ENCODE assay signal across 14 cellular contexts in genomic region chr4:87041142-87041541, GRCh38.
A peak's percentile ranks its signal among the peaks of the same experiment; 100 is the strongest.
DNase-seq lines count a peak whose midpoint lies in the region; ATAC-seq, FAIRE-seq and TF ChIP-seq lines count a peak whose summit lies in the region.
"Had no signal": no experiment of that assay in that cellular context is flagged by ENCODE, and none has a peak within 500 bp of the region (broad histone marks: within the 10 kb centered on the region; RNA-seq: fewer than 3 reads in every experiment).

No MANE protein-coding gene starts in this region.

- in situ Hi-C loops in HepG2 (cut with HindIII; ENCODE audit: extremely low pct_ligation_motif_present, low pct_unique_long_range_greater_than_20kb), result no loop called here

- FAIRE-seq in HepG2 (lab: Jason Lieb, UNC), result no peak

- H3K36me3 ChIP-seq in liver (ENCODE audit: control insufficient read depth in 4 of 4, insufficient read depth in 3 of 4, low read depth in 1 of 4, low read length in 3 of 4), result no peaks in the 10 kb centered on the region
- H3K36me3 ChIP-seq in HepG2 (replicated peaks in 1 of 2; ENCODE audit: control insufficient read depth in 1 of 2, insufficient read depth in 2 of 2, low read length in 2 of 2), result peaks cover 1 to 2% of the 10 kb centered on the region in 2 experiments; a peak in 1 of 5 replicates
- H3K36me3 ChIP-seq in esophagus squamous epithelium, result no peaks in the 10 kb centered on the region
- H3K36me3 ChIP-seq in uterus, result no peaks in the 10 kb centered on the region
- H3K36me3 ChIP-seq in neural progenitor cell, result no peaks in the 10 kb centered on the region

- ATAC-seq in HepG2, result no peak
- ATAC-seq in HG02588 (IDR thresholded peaks at IDR 0.05; ENCODE audit: unreplicated experiment), result no peak
- ATAC-seq: Panc1 had no signal

- H3K27me3 ChIP-seq in liver (ENCODE audit: control insufficient read depth in 4 of 4, insufficient read depth in 4 of 4, low read length in 3 of 4) (no peaks in the 10 kb centered on the region), HepG2 (ENCODE audit: control insufficient read depth in 1 of 2, insufficient read depth in 2 of 2, low read length in 2 of 2) (no peaks in the 10 kb centered on the region), esophagus squamous epithelium (no peaks in the 10 kb centered on the region), uterus (no peaks in the 10 kb centered on the region), neural progenitor cell (no peaks in the 10 kb centered on the region)

- TF ChIP-seq EP300 in HepG2 (IDR thresholded peaks at IDR 0.05; ENCODE audit: low read depth in 2 of 2, low read length in 2 of 2) (no peak), HepG2 (CRISPR knock-in tag; IDR thresholded peaks at IDR 0.05; ENCODE audit: borderline replicate concordance) (no peak)

- peaks cover 59% of the 10 kb centered on the region for H3F3A ChIP-seq in neural progenitor cell (ENCODE audit: low read depth)

- POLR2A ChIA-PET in HepG2 (lab: Yijun Ruan, JAX), result no interaction called here

- H3K4me3 ChIP-seq in liver (ENCODE audit: low read depth in 1 of 3, low read length in 3 of 3), result no peak overlapping the region
- H3K4me3 ChIP-seq in HepG2 (replicated peaks in 1 of 3; ENCODE audit: insufficient read depth in 1 of 3, low read depth in 2 of 3, low read length in 3 of 3), result no peak overlapping the region
- H3K4me3 ChIP-seq in esophagus squamous epithelium, result no peak overlapping the region
- no peak overlapping the region for H3K4me3 ChIP-seq in uterus
- H3K4me3 ChIP-seq in neural progenitor cell, result no peak overlapping the region

- H3K9me3 ChIP-seq in liver (ENCODE audit: control insufficient read depth in 4 of 4, low read length in 3 of 4), result no peaks in the 10 kb centered on the region
- H3K9me3 ChIP-seq in HepG2 (ENCODE audit: low read length), result no peaks in the 10 kb centered on the region
- H3K9me3 ChIP-seq in esophagus squamous epithelium, result no peaks in the 10 kb centered on the region
- no peaks in the 10 kb centered on the region for H3K9me3 ChIP-seq in uterus
- H3K9me3 ChIP-seq in neural progenitor cell (ENCODE audit: low read depth), result no peaks in the 10 kb centered on the region

- H3K27ac ChIP-seq in liver (ENCODE audit: low read depth in 1 of 2, low read length in 2 of 2), result peak overlapping the region; percentile 21 to 53
- no peak overlapping the region for H3K27ac ChIP-seq in HepG2 (ENCODE audit: extremely low read length, insufficient read depth, low read length)
- H3K27ac ChIP-seq in esophagus squamous epithelium, result peak overlapping the region; percentile 16 to 78 (median 68)
- peak overlapping the region; percentile 79 to 99 for H3K27ac ChIP-seq in uterus
- no peak overlapping the region for H3K27ac ChIP-seq in neural progenitor cell

- H3K9ac ChIP-seq in liver (ENCODE audit: low read depth in 1 of 2, low read length in 2 of 2), result no peak overlapping the region
- H3K9ac ChIP-seq in HepG2 (ENCODE audit: insufficient read depth, low read depth, low read length), result no peak overlapping the region
- no peak overlapping the region for H3K9ac ChIP-seq in neural progenitor cell

- no peaks in the 10 kb centered on the region for H3K27me3 Mint-ChIP-seq in neural crest cell (ENCODE audit: low read depth)
- no peaks in the 10 kb centered on the region for H3K27me3 Mint-ChIP-seq in neural progenitor cell (ENCODE audit: insufficient read depth, low read depth)

- no TSS peak for BruUV-seq in HepG2 (replicated peaks; lab: Mats Ljungman, UMichigan)

- intact Hi-C loops in HepG2 (cut with micrococcal nuclease; ENCODE audit: unreplicated experiment) (no loop called here), esophagus squamous epithelium (cut with DNase I) (no loop called here), uterus (cut with DNase I; ENCODE audit: low total_unique reads) (no loop called here)

- H3K4me3 Mint-ChIP-seq in neural crest cell, result peak overlapping the region; percentile 10
- H3K4me3 Mint-ChIP-seq in neural progenitor cell, result no peak overlapping the region

- TF ChIP-seq POLR2A in HepG2 (IDR thresholded peaks at IDR 0.05; ENCODE audit: insufficient read depth in 1 of 2, low read depth in 2 of 2, low read length in 2 of 2) (no peak), esophagus squamous epithelium (IDR thresholded peaks at IDR 0.05) (no peak), uterus (IDR thresholded peaks at IDR 0.05) (no peak)

- 49% methylated on average over 3 of the region's 3 CpGs for WGBS in liver
- WGBS in HepG2 (ENCODE audit: low lambda C conversion rate), result 97% methylated on average over 3 of the region's 3 CpGs
- WGBS in esophagus squamous epithelium, 2 donors, result 60 to 73% methylated on average over 1 to 3 of the region's 3 CpGs

- H3K9me3 Mint-ChIP-seq in neural crest cell (no peaks in the 10 kb centered on the region), neural progenitor cell (no peaks in the 10 kb centered on the region)

- H2AFZ ChIP-seq in HepG2 (ENCODE audit: low read length) (no peak overlapping the region), neural progenitor cell (replicated peaks) (no peak overlapping the region)

- no peak for DNase-seq in HepG2 (ENCODE audit: low spot score)
- no peak for DNase-seq in esophagus squamous epithelium (lab: John Stamatoyannopoulos, UW)
- DNase-seq in neural crest cell (ENCODE audit: low read depth, low spot score), result no peak
- peak; percentile 63 to 81 for DNase-seq in uterus
- DNase-seq in AG08396 (ENCODE audit: low spot score), result no peak
- DNase-seq in neural progenitor cell (ENCODE audit: low spot score), result no peak
- DNase-seq: activated CD4-positive, alpha-beta T cell treated with anti-CD3 and anti-CD28 coated beads for 4 hours; DMS 273 treated with DMSO at 0.1 percent for 48 hours; effector CD4-positive, alpha-beta T cell; NCI-H2171; T-helper 1 cell had no signal

- no peak overlapping the region for H3K27ac Mint-ChIP-seq in neural crest cell (ENCODE audit: unreplicated experiment)
- no peak overlapping the region for H3K27ac Mint-ChIP-seq in neural progenitor cell

- no peak for TF ChIP-seq CTCF in liver (IDR thresholded peaks at IDR 0.05; ENCODE audit: low read depth, low read length, missing input control)
- TF ChIP-seq CTCF in HepG2 (CRISPR knock-in tag; IDR thresholded peaks at IDR 0.05), result no peak
- no peak for TF ChIP-seq CTCF in esophagus squamous epithelium (IDR thresholded peaks at IDR 0.05)
- TF ChIP-seq CTCF in neural crest cell (conservative IDR thresholded peaks at IDR 0.05), result no peak
- no peak for TF ChIP-seq CTCF in uterus (IDR thresholded peaks at IDR 0.05)
- no peak for TF ChIP-seq CTCF in neural progenitor cell (IDR thresholded peaks at IDR 0.05)

- H3K4me2 ChIP-seq in HepG2 (ENCODE audit: low read depth, low read length) (no peak overlapping the region), neural progenitor cell (no peak overlapping the region)

- H4K20me1 ChIP-seq in HepG2 (ENCODE audit: insufficient read depth, low read length) (peaks cover 43% of the 10 kb centered on the region), neural progenitor cell (ENCODE audit: low read depth) (peaks cover 58% of the 10 kb centered on the region)

- CTCF ChIA-PET in HepG2 (lab: Yijun Ruan, JAX; ENCODE audit: low intra/inter-chr PET ratio, low total read pairs), result no interaction called here

- TF ChIP-seq RAD21 in liver (IDR thresholded peaks at IDR 0.05) (no peak), HepG2 (CRISPR knock-in tag; IDR thresholded peaks at IDR 0.05) (no peak)

- H3K4me1 Mint-ChIP-seq in neural crest cell (peaks cover 66% of the 10 kb centered on the region), neural progenitor cell (peaks cover 68% of the 10 kb centered on the region)

- peaks cover 8 to 44% (median 28%) of the 10 kb centered on the region in 4 donors for H3K4me1 ChIP-seq in liver (ENCODE audit: control insufficient read depth in 4 of 4, insufficient read depth in 4 of 4, low read length in 3 of 4)
- peaks cover 31% of the 10 kb centered on the region for H3K4me1 ChIP-seq in HepG2 (ENCODE audit: insufficient read depth, low read length)
- peaks cover 52 to 100% (median 60%) of the 10 kb centered on the region in 3 donors for H3K4me1 ChIP-seq in esophagus squamous epithelium
- peaks cover 26 to 33% of the 10 kb centered on the region in 2 donors for H3K4me1 ChIP-seq in uterus
- H3K4me1 ChIP-seq in neural progenitor cell, result peaks cover 84% of the 10 kb centered on the region

- no peaks in the 10 kb centered on the region for H3K36me3 Mint-ChIP-seq in neural crest cell (ENCODE audit: low read depth)
- H3K36me3 Mint-ChIP-seq in neural progenitor cell, result no peaks in the 10 kb centered on the region

- H3K79me2 ChIP-seq in HepG2 (ENCODE audit: insufficient read depth, low read length) (peaks cover 63% of the 10 kb centered on the region), neural progenitor cell (ENCODE audit: low read depth) (peaks cover 98% of the 10 kb centered on the region)

TF ChIP-seq in liver, 16 proteins besides CTCF, POLR2A, EP300 and RAD21 (continues in another document):
- TF ChIP-seq FOXA1 (IDR thresholded peaks at IDR 0.05) (peak; percentile 64), MAX (IDR thresholded peaks at IDR 0.05) (no peak), JUND (IDR thresholded peaks at IDR 0.05) (peak; percentile 35 to 44), SP1 (IDR thresholded peaks at IDR 0.05) (no peak), FOXA2 (IDR thresholded peaks at IDR 0.05) (peak; percentile 72), YY1 (IDR thresholded peaks at IDR 0.05) (no peak), RXRA (IDR thresholded peaks at IDR 0.05) (no peak), GABPA (IDR thresholded peaks at IDR 0.05 in 1 of 2, conservative IDR thresholded peaks at IDR 0.05 in 1 of 2) (no peak), HNF4A (conservative IDR thresholded peaks at IDR 0.05) (peak in 1 of 2 donors; percentile 10), TAF1 (conservative IDR thresholded peaks at IDR 0.05) (no peak), NR2F2 (IDR thresholded peaks at IDR 0.05) (no peak)

TF ChIP-seq in HepG2, 621 proteins besides CTCF, POLR2A, EP300 and RAD21 (continues in another document):
- TF ChIP-seq ZNF362 (CRISPR knock-in tag; IDR thresholded peaks at IDR 0.05; ENCODE audit: borderline replicate concordance) (no peak), SMARCE1 (IDR thresholded peaks at IDR 0.05; ENCODE audit: borderline replicate concordance) (no peak), MAX (IDR thresholded peaks at IDR 0.05) (no peak), NFE2L2 (IDR thresholded peaks at IDR 0.05; ENCODE audit: low read length) (no peak), ZNF12 (CRISPR knock-in tag; IDR thresholded peaks at IDR 0.05) (no peak)

Comparison
In these comparisons a context has a peak if more than half of its experiments do, and no peak if none do; other contexts are left out.
1. H3K27ac ChIP-seq: peak in liver (2 of 2), esophagus squamous epithelium (4 of 4) and uterus (2 of 2); none in HepG2 (single experiment) and neural progenitor cell (single experiment).
2. DNase-seq: peak in uterus (2 of 2); none in HepG2 (single experiment), esophagus squamous epithelium (single experiment), neural crest cell (single experiment), AG08396 (single experiment) and neural progenitor cell (single experiment).